1 cellular context compared by ENCODE assay signal in the genomic region with DNA sequence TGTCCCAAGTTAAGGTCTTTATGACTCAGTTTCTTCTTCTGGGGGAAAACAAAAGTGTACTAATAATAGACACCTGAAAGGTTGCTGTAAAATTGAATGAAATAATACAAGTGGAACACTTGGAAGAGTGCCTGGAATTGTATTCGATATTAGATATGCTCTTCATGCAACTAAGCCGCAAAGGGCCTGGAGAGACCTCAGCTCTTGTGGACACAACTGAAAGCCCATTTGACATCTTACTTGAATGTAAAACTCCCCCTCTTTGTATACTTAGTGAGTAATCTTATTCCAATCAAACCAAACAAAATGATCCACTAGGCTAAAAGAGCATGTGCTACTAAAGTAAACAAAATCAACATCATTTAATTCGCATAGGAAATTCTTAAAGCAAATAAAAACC.
TF ChIP-seq lines count a peak whose summit lies in the region.

No MANE protein-coding gene starts in this region.

TF ChIP-seq in SK-N-SH treated with all-trans-retinoic acid at 6 μM for 48 hours, 23 proteins besides CTCF, POLR2A, EP300 and RAD21 (continued from another document):
- TF ChIP-seq ZFP3 (CRISPR knock-in tag; IDR thresholded peaks at IDR 0.05) (no peak), TCF4 (CRISPR knock-in tag; IDR thresholded peaks at IDR 0.05; ENCODE audit: borderline replicate concordance) (no peak), TOX (CRISPR knock-in tag; IDR thresholded peaks at IDR 0.05; ENCODE audit: borderline replicate concordance) (no peak), ZC3H10 (CRISPR knock-in tag; IDR thresholded peaks at IDR 0.05) (no peak), ISL1 (CRISPR knock-in tag; IDR thresholded peaks at IDR 0.05) (no peak), ESRRG (CRISPR knock-in tag; IDR thresholded peaks at IDR 0.05) (no peak), ZNF565 (CRISPR knock-in tag; conservative IDR thresholded peaks at IDR 0.05; ENCODE audit: low read depth) (no peak), ARNTL (CRISPR knock-in tag; IDR thresholded peaks at IDR 0.05; ENCODE audit: borderline replicate concordance, low read depth) (no peak), BACH2 (CRISPR knock-in tag; IDR thresholded peaks at IDR 0.05; ENCODE audit: borderline replicate concordance) (no peak), CSDC2 (CRISPR knock-in tag; IDR thresholded peaks at IDR 0.05) (no peak)
- TF ChIP-seq, protein P1, sequence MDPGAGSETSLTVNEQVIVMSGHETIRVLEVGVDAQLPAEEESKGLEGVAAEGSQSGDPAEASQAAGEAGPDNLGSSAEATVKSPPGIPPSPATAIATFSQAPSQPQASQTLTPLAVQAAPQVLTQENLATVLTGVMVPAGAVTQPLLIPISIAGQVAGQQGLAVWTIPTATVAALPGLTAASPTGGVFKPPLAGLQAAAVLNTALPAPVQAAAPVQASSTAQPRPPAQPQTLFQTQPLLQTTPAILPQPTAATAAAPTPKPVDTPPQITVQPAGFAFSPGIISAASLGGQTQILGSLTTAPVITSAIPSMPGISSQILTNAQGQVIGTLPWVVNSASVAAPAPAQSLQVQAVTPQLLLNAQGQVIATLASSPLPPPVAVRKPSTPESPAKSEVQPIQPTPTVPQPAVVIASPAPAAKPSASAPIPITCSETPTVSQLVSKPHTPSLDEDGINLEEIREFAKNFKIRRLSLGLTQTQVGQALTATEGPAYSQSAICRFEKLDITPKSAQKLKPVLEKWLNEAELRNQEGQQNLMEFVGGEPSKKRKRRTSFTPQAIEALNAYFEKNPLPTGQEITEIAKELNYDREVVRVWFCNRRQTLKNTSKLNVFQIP (CRISPR knock-in tag; IDR thresholded peaks at IDR 0.05; ENCODE audit: borderline replicate concordance, low read depth): no peak
